In the genomic region with DNA sequence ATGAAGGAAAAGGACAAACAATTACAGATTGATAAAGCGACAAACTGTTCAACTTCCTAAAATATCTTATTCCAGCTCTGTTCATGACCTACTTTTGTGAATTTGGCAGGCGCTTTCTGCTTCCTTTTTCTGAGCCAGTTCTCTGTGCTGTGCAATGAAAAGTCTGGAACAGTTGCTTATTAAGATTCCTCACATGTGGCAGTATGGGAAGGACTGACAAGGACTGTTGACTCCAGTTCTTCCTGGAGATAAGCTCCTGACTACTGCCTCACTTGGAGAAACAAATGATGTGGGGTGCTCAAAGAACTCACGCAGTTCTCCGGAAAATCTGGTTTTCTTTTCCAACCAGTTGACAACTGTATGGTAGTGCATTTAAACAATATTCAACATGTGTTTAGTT, we compare ENCODE assay signal across 24 cellular contexts. TPM values are rescaled to one million over a fixed set of nuclear protein-coding genes. Genes with fewer than 3 reads are reported as not detected.
DNase-seq lines count a peak whose midpoint lies in the region; ATAC-seq, FAIRE-seq and TF ChIP-seq lines count a peak whose summit lies in the region.
"Had no signal": no experiment of that assay in that cellular context is flagged by ENCODE, and none has a peak within 500 bp of the region (broad histone marks: within the 10 kb centered on the region; RNA-seq: fewer than 3 reads in every experiment).

No MANE protein-coding gene starts in this region.

- H3K9me3 Mint-ChIP-seq in stimulated activated effector memory CD8-positive, alpha-beta T cell treated with anti-CD3 and anti-CD28 coated beads, Interleukin-12 subunit alpha, Interleukin-12 subunit beta, amount 100 ng/mL, for 72 hours: no peaks in the 10 kb centered on the region

- FAIRE-seq in GM12878 (lab: Jason Lieb, UNC): peak; percentile 18
- FAIRE-seq: astrocyte, TTC549, urothelium cell line had no signal

- TF ChIP-seq CTCF in GM12878 (IDR thresholded peaks at IDR 0.05 in 2 of 3, conservative IDR thresholded peaks at IDR 0.05 in 1 of 3; ENCODE audit: control insufficient read depth in 2 of 3, extremely low read depth in 1 of 3, insufficient read depth in 1 of 3, low read depth in 3 of 3, low read length in 3 of 3): no peak

- H3K27ac ChIP-seq in GM12878 (ENCODE audit: control insufficient read depth, insufficient read depth) (no peak overlapping the region), substantia nigra (ENCODE audit: low read depth, low read length, poor library complexity, severe bottlenecking) (peak overlapping the region; percentile 67)
- H3K27ac ChIP-seq: gastrocnemius medialis had no signal

- 34% methylated on average over 4 of the region's 4 CpGs for WGBS in GM12878 (ENCODE audit: insufficient coverage, insufficient replicate concordance, low lambda C conversion rate, missing lambda C conversion rate)

- no peak for TF ChIP-seq RAD21 in GM12878 (IDR thresholded peaks at IDR 0.05; ENCODE audit: insufficient read depth, low read depth, low read length)

- H2AFZ ChIP-seq in GM12878 (ENCODE audit: control insufficient read depth, low read depth, low read length): no peak overlapping the region

- no peak for TF ChIP-seq POLR2A in GM12878 (IDR thresholded peaks at IDR 0.05; ENCODE audit: low read depth, low read length)

- intact Hi-C loops in GM12878 (cut with micrococcal nuclease; ENCODE audit: unreplicated experiment): no loop called here

- H3K4me3 Mint-ChIP-seq in stimulated activated effector memory CD8-positive, alpha-beta T cell treated with anti-CD3 and anti-CD28 coated beads, Interleukin-12 subunit alpha, Interleukin-12 subunit beta, amount 100 ng/mL, for 72 hours: no peak overlapping the region
- H3K4me3 Mint-ChIP-seq: activated CD4-positive, alpha-beta T cell treated with anti-CD3 and anti-CD28 coated beads, Interleukin-2, amount 10 ng/mL, durations not matched to agents 7 days and 5 days; CD8-positive, alpha-beta memory T cell; memory B cell; nephron progenitor cell had no signal

- in situ Hi-C loops in GM12878 (cut with MboI): no loop called here

- H3K27ac Mint-ChIP-seq in stimulated activated effector memory CD8-positive, alpha-beta T cell treated with anti-CD3 and anti-CD28 coated beads, Interleukin-12 subunit alpha, Interleukin-12 subunit beta, amount 100 ng/mL, for 72 hours: no peak overlapping the region
- H3K27ac Mint-ChIP-seq: activated CD4-positive, alpha-beta T cell treated with anti-CD3 and anti-CD28 coated beads, Interleukin-2, amount 10 ng/mL, durations not matched to agents 7 days and 5 days; CD8-positive, alpha-beta memory T cell; memory B cell; nephron progenitor cell had no signal

- DNase-seq in GM12878 (ENCODE audit: low read depth, low spot score) (no peak), globus pallidus (ENCODE audit: low spot score) (peak; percentile 67), midbrain (lab: John Stamatoyannopoulos, UW) (peak; percentile 60), substantia nigra (lab: John Stamatoyannopoulos, UW) (peak in 16 of 49 donors; percentile 3 to 60 (median 13)), D341Med (ENCODE audit: low spot score) (no peak)
- DNase-seq in stimulated activated effector memory CD8-positive, alpha-beta T cell treated with anti-CD3 and anti-CD28 coated beads, Interleukin-12 subunit alpha, Interleukin-12 subunit beta, amount 100 ng/mL, for 72 hours (ENCODE audit: low spot score in 2 of 2): no peak
- DNase-seq: activated CD4-positive, alpha-beta T cell treated with anti-CD3 and anti-CD28 coated beads, Interleukin-2, amount 10 ng/mL, durations not matched to agents 7 days and 5 days; activated gamma-delta T cell treated with Interleukin-2 at 50 U/mL for 16 hours; CD8-positive, alpha-beta memory T cell; DND-41; gastrocnemius medialis; NCI-H446; nephron progenitor cell; stimulated activated naive CD8-positive, alpha-beta T cell treated with anti-CD3 and anti-CD28 coated beads, Interleukin-15, Interleukin-2, amounts not matched to agents 100 U/mL and 50 U/mL, for 24 hours had no signal

- CTCF ChIA-PET in GM12878 (lab: Yijun Ruan, JAX): no interaction called here

- H3K36me3 ChIP-seq in GM12878 (ENCODE audit: control insufficient read depth in 2 of 2, insufficient read depth in 2 of 2, low read length in 1 of 2): no peaks in the 10 kb centered on the region
- H3K36me3 ChIP-seq: gastrocnemius medialis had no signal

- no peak overlapping the region for H3K9ac ChIP-seq in GM12878 (ENCODE audit: control insufficient read depth, insufficient read depth, low read length)

- SMC1A ChIA-PET in GM12878 (lab: Charles Lee; ENCODE audit: uncharacterized antibody, unreplicated experiment): no interaction called here

- RAD21 ChIA-PET in GM12878 (lab: Charles Lee; ENCODE audit: unreplicated experiment): no interaction called here

- ATAC-seq in GM12878 (no peak), HG03280 (IDR thresholded peaks at IDR 0.05; ENCODE audit: unreplicated experiment) (no peak)
- ATAC-seq in activated CD4-positive, CD25-positive, alpha-beta regulatory T cell treated with anti-CD3 and anti-CD28 coated beads, Interleukin-2, amount 50 U/mL, for 24 hours: no peak
- ATAC-seq in stimulated activated effector memory CD8-positive, alpha-beta T cell treated with anti-CD3 and anti-CD28 coated beads, Interleukin-12 subunit alpha, Interleukin-12 subunit beta, amount 100 ng/mL, for 72 hours: no peak
- ATAC-seq: gastrocnemius medialis; stimulated activated naive CD8-positive, alpha-beta T cell treated with anti-CD3 and anti-CD28 coated beads, Interleukin-15, Interleukin-2, amounts not matched to agents 100 U/mL and 50 U/mL, for 24 hours had no signal

- no peak overlapping the region for H3K4me2 ChIP-seq in GM12878 (ENCODE audit: control insufficient read depth, insufficient read depth)

- H4K20me1 ChIP-seq in GM12878 (ENCODE audit: control insufficient read depth, insufficient read depth): no peaks in the 10 kb centered on the region

- no peaks in the 10 kb centered on the region for H3K36me3 Mint-ChIP-seq in stimulated activated effector memory CD8-positive, alpha-beta T cell treated with anti-CD3 and anti-CD28 coated beads, Interleukin-12 subunit alpha, Interleukin-12 subunit beta, amount 100 ng/mL, for 72 hours
- H3K36me3 Mint-ChIP-seq: memory B cell had no signal

- H3K4me3 ChIP-seq in GM12878: no peak overlapping the region
- H3K4me3 ChIP-seq: coronary artery, gastrocnemius medialis had no signal

- H3K4me1 Mint-ChIP-seq in stimulated activated effector memory CD8-positive, alpha-beta T cell treated with anti-CD3 and anti-CD28 coated beads, Interleukin-12 subunit alpha, Interleukin-12 subunit beta, amount 100 ng/mL, for 72 hours: peaks cover 13% of the 10 kb centered on the region
- H3K4me1 Mint-ChIP-seq: memory B cell, nephron progenitor cell had no signal

- BruUV-seq in GM12878 (replicated peaks; lab: Mats Ljungman, UMichigan): no TSS peak

- H3K9me3 ChIP-seq in GM12878 (replicated peaks; ENCODE audit: control insufficient read depth, insufficient read depth, low read length): no peaks in the 10 kb centered on the region
- H3K9me3 ChIP-seq: gastrocnemius medialis had no signal

- H3K4me1 ChIP-seq in GM12878 (ENCODE audit: control insufficient read depth, insufficient read depth, low read length): no peaks in the 10 kb centered on the region
- H3K4me1 ChIP-seq: gastrocnemius medialis had no signal

- no peaks in the 10 kb centered on the region for H3K79me2 ChIP-seq in GM12878 (ENCODE audit: control insufficient read depth, insufficient read depth, low read length)

- H3K27me3 ChIP-seq in GM12878 (replicated peaks in 1 of 2; ENCODE audit: control insufficient read depth in 2 of 2, insufficient read depth in 2 of 2, low read length in 1 of 2): no peaks in the 10 kb centered on the region
- H3K27me3 ChIP-seq: gastrocnemius medialis had no signal

- TF ChIP-seq EP300 in GM12878 (IDR thresholded peaks at IDR 0.05; ENCODE audit: borderline replicate concordance in 1 of 2, control insufficient read depth in 1 of 2, low read depth in 2 of 2, low read length in 2 of 2): no peak

- POLR2A ChIA-PET in GM12878 (lab: Charles Lee): no interaction called here

TF ChIP-seq in GM12878, 131 proteins besides CTCF, POLR2A, EP300 and RAD21:
- no peak for TF ChIP-seq BMI1 (IDR thresholded peaks at IDR 0.05; ENCODE audit: borderline replicate concordance)
- TF ChIP-seq CBFB (IDR thresholded peaks at IDR 0.05; ENCODE audit: low read depth): no peak
- TF ChIP-seq SPI1 (IDR thresholded peaks at IDR 0.05; ENCODE audit: borderline replicate concordance, insufficient read depth, low read depth, low read length): no peak
- no peak for TF ChIP-seq WRNIP1 (IDR thresholded peaks at IDR 0.05; ENCODE audit: borderline replicate concordance, low read depth, low read length)
- TF ChIP-seq YBX1 (IDR thresholded peaks at IDR 0.05): no peak
- TF ChIP-seq HDGF (IDR thresholded peaks at IDR 0.05): no peak
- no peak for TF ChIP-seq TCF7 (IDR thresholded peaks at IDR 0.05; ENCODE audit: borderline replicate concordance)
- TF ChIP-seq NFIC (IDR thresholded peaks at IDR 0.05; ENCODE audit: low read depth, low read length): no peak

RNA-seq across cellular contexts. Expression of gene ANP32D, which starts 58.3 kb away (rescaled TPM):
- not detected in 2 replicates for total RNA-seq in GM12878 (2013; cell fraction: nucleolus; rRNA removed)
- total RNA-seq in GM12878 (2014; rRNA removed) (not detected in 2 replicates), GM12878 (2014; rRNA removed; fragmentation: Illumina TruSeq; extraction: Trizol) (not detected in 2 replicates), GM12878 (2021) (not detected in 2 replicates)
- not detected for polyA plus RNA-seq in GM12878 (2011; ENCODE audit: low read depth)
- polyA plus RNA-seq in GM12878 (2011; rRNA removed) (not detected in 2 replicates), GM12878 (2014; fragmentation: Illumina TruSeq; extraction: Trizol) (not detected in 2 replicates), GM12878 (2014; fragmentation: Nextera tagmentation; extraction: Ambion mirVana) (not detected), GM12878 (2014; rRNA removed) (not detected in 2 replicates), GM12878 (2016; fragmentation: Nextera tagmentation; extraction: Ambion mirVana) (not detected)
- not detected in 2 replicates for polyA plus RNA-seq in GM12878 (2011; cell fraction: cytosol; rRNA removed)
- not detected in 2 replicates for polyA plus RNA-seq in GM12878 (2011; cell fraction: nucleus; rRNA removed)
- polyA plus RNA-seq in GM12878 (2012): not detected in 2 replicates
- polyA minus RNA-seq in GM12878 (2011; rRNA and poly(A)+ RNA removed): not detected in 2 replicates
- not detected in 2 replicates for polyA minus RNA-seq in GM12878 (2011; cell fraction: cytosol; rRNA and poly(A)+ RNA removed)
- polyA minus RNA-seq in GM12878 (2011; cell fraction: nucleus; rRNA and poly(A)+ RNA removed): not detected in 2 replicates
- total RNA-seq: activated CD4-positive, alpha-beta T cell treated with anti-CD3 and anti-CD28 coated beads, Interleukin-2, amount 10 ng/mL, durations not matched to agents 7 days and 5 days; astrocyte; CD8-positive, alpha-beta memory T cell; gastrocnemius medialis; M059J; pulmonary artery endothelial cell; RPMI7951 had no signal
- polyA plus RNA-seq: CD8-positive, alpha-beta memory T cell had no signal

Comparison
In these comparisons a context has a peak if more than half of its experiments do, and no peak if none do; other contexts are left out.
1. DNase-seq: peak in globus pallidus (single experiment) and midbrain (single experiment); none in GM12878 (single experiment), D341Med (single experiment) and stimulated activated effector memory CD8-positive, alpha-beta T cell treated with anti-CD3 and anti-CD28 coated beads, Interleukin-12 subunit alpha, Interleukin-12 subunit beta, amount 100 ng/mL, for 72 hours (0 of 2).